ENCODE assay signal across 10 cellular contexts in genomic region chr18:25517881-25518715, GRCh38.
DNase-seq lines count a peak whose midpoint lies in the region; ATAC-seq lines count a peak whose summit lies in the region.
"Had no signal": no experiment of that assay in that cellular context is flagged by ENCODE, and none has a peak within 500 bp of the region (broad histone marks: within the 10 kb centered on the region; RNA-seq: fewer than 3 reads in every experiment).

No MANE protein-coding gene starts in this region.

- DNase-seq in left kidney (ENCODE audit: low read depth, low spot score) (peak; percentile 28), superior temporal gyrus (ENCODE audit: extremely low spot score) (no peak), NCI-H2081 (lab: John Stamatoyannopoulos, UW) (no peak), HT-29 (ENCODE audit: low spot score) (no peak)
- DNase-seq in naive thymus-derived CD8-positive, alpha-beta T cell, result no peak
- DNase-seq: foreskin fibroblast, mucosa of descending colon had no signal

- peaks cover 0 to 4% (median 0%) of the 10 kb centered on the region in 3 donors for H3K36me3 Mint-ChIP-seq in naive thymus-derived CD8-positive, alpha-beta T cell

- no peak overlapping the region for H3K4me3 Mint-ChIP-seq in naive thymus-derived CD8-positive, alpha-beta T cell

- peaks cover 0 to 3% (median 0%) of the 10 kb centered on the region in 5 donors for H3K27me3 Mint-ChIP-seq in naive thymus-derived CD8-positive, alpha-beta T cell

- peak overlapping the region in 1 of 10 donors; percentile 57 for H3K27ac Mint-ChIP-seq in naive thymus-derived CD8-positive, alpha-beta T cell

- H3K9me3 Mint-ChIP-seq in naive thymus-derived CD8-positive, alpha-beta T cell, result peaks cover 0 to 3% (median 0%) of the 10 kb centered on the region in 9 donors

- ATAC-seq in GM18867 (IDR thresholded peaks at IDR 0.05; ENCODE audit: unreplicated experiment) (peak; percentile 29), GM21717 (IDR thresholded peaks at IDR 0.05; ENCODE audit: unreplicated experiment) (peak; percentile 37), HG03280 (IDR thresholded peaks at IDR 0.05; ENCODE audit: unreplicated experiment) (peak; percentile 37)
- ATAC-seq in naive thymus-derived CD8-positive, alpha-beta T cell, result no peak
- ATAC-seq: mucosa of descending colon had no signal

- peaks cover 0 to 20% (median 0%) of the 10 kb centered on the region in 4 donors for H3K4me1 Mint-ChIP-seq in naive thymus-derived CD8-positive, alpha-beta T cell

- POLR2A ChIA-PET in naive thymus-derived CD8-positive, alpha-beta T cell (lab: Charles Lee), result no interaction called here

Comparison
In these comparisons a context has a peak if more than half of its experiments do, and no peak if none do; other contexts are left out.
1. ATAC-seq: peak in GM18867 (single experiment), GM21717 (single experiment) and HG03280 (single experiment); none in naive thymus-derived CD8-positive, alpha-beta T cell (0 of 2).